Comparison of ENCODE assay signal across 24 cellular contexts in genomic region chr5:7039058-7039457, GRCh38.
"Had no signal": no experiment of that assay in that cellular context is flagged by ENCODE, and none has a peak within 500 bp of the region (broad histone marks: within the 10 kb centered on the region; RNA-seq: fewer than 3 reads in every experiment).

No MANE protein-coding gene starts in this region.

- H3K4me2 ChIP-seq: PC-9 had no signal

- DNase-seq: KBM-7; MG63; NCI-H1092; NCI-H1105 treated with DMSO at 0.1 percent for 48 hours; NCI-H1417 treated with DMSO at 0.1 percent for 48 hours; NCI-H146; NCI-H1694 treated with DMSO at 0.1 percent for 48 hours; NCI-H1930; NCI-H2081; NCI-H2107; NCI-H2227 treated with DMSO at 0.1 percent for 48 hours; NCI-H446; NCI-H510A; NCI-H524 treated with DMSO at 0.1 percent for 48 hours; NCI-H69; NCI-H774; NK-92 treated with Interleukin-12 subunit alpha and Interleukin-12 subunit beta, amount 100 ng/mL, for 24 hours; Peyer's patch; SHP77 treated with DMSO at 0.1 percent for 48 hours; SJCRH30; T-helper 1 cell had no signal

- H3K4me3 ChIP-seq: MG63, PC-9, Peyer's patch, SJCRH30 had no signal

- H3K36me3 ChIP-seq: MG63, Peyer's patch, SJCRH30 had no signal

- H2AFZ ChIP-seq: PC-9 had no signal

- H3K27ac ChIP-seq: PC-9, Peyer's patch, SJCRH30 had no signal

- H3K27me3 ChIP-seq: MG63, Peyer's patch, SJCRH30 had no signal

- ATAC-seq: Right ventricle myocardium inferior, SK-N-SH treated with all-trans-retinoic acid at 6 μM for 48 hours had no signal

- H3K4me1 ChIP-seq: Peyer's patch, SJCRH30 had no signal

- H3K9me3 ChIP-seq: MG63, Peyer's patch, SJCRH30 had no signal
